In genomic region chr12:57554453-57554852, GRCh38 we compare ENCODE assay signal across 28 cellular contexts. TPM values are rescaled to one million over a fixed set of nuclear protein-coding genes. Genes with fewer than 3 reads are reported as not detected.
"Had no signal": no experiment of that assay in that cellular context is flagged by ENCODE, and none has a peak within 500 bp of the region (broad histone marks: within the 10 kb centered on the region; RNA-seq: fewer than 3 reads in every experiment).

No MANE protein-coding gene starts in this region.

- ATAC-seq: left colon; left lung; lower lobe of right lung; naive thymus-derived CD8-positive, alpha-beta T cell; pancreas; right cardiac atrium; sciatic nerve; stimulated activated memory B cell treated with anti-CD40 and anti-IgM and Interleukin-4, amounts not matched to agents 10 μg/mL and 1 μg/mL and 100 μg/mL, for 72 hours; stimulated activated naive CD8-positive, alpha-beta T cell treated with anti-CD3 and anti-CD28 coated beads, Interleukin-15, amount 100 ng/mL, for 72 hours had no signal

- H3K27ac Mint-ChIP-seq: immature natural killer cell; naive thymus-derived CD8-positive, alpha-beta T cell; stimulated activated memory B cell treated with anti-CD40 and anti-IgM and Interleukin-4, amounts not matched to agents 10 μg/mL and 1 μg/mL and 100 μg/mL, for 72 hours; stimulated activated naive CD8-positive, alpha-beta T cell treated with anti-CD3 and anti-CD28 coated beads, Interleukin-15, amount 100 ng/mL, for 72 hours; type B pancreatic cell had no signal

- H3K9me3 Mint-ChIP-seq: naive thymus-derived CD8-positive, alpha-beta T cell; nephron progenitor cell; stimulated activated memory B cell treated with anti-CD40 and anti-IgM and Interleukin-4, amounts not matched to agents 10 μg/mL and 1 μg/mL and 100 μg/mL, for 72 hours; stimulated activated naive CD8-positive, alpha-beta T cell treated with anti-CD3 and anti-CD28 coated beads, Interleukin-15, amount 100 ng/mL, for 72 hours; type B pancreatic cell had no signal

- H3K27ac ChIP-seq: left lung, lower lobe of right lung, pancreas, prostate gland, skin epidermis, spleen, tibial nerve, vagina had no signal

- H3K4me1 ChIP-seq: pancreas, prostate gland had no signal

- H3K4me3 Mint-ChIP-seq: immature natural killer cell; naive thymus-derived CD8-positive, alpha-beta T cell; stimulated activated memory B cell treated with anti-CD40 and anti-IgM and Interleukin-4, amounts not matched to agents 10 μg/mL and 1 μg/mL and 100 μg/mL, for 72 hours; stimulated activated naive CD8-positive, alpha-beta T cell treated with anti-CD3 and anti-CD28 coated beads, Interleukin-15, amount 100 ng/mL, for 72 hours; type B pancreatic cell had no signal

- H3K4me3 ChIP-seq: left lung, lower lobe of right lung, pancreas, prostate gland, skin epidermis, spleen, tibial nerve, vagina had no signal

- H3K36me3 ChIP-seq: left lung, lower lobe of right lung, pancreas, prostate gland, spleen, tibial nerve, vagina had no signal

- DNase-seq: hypothalamus; immature natural killer cell; kidney; left colon; left lung; lower lobe of right lung; mammary epithelial cell; mesenchymal stem cell; naive thymus-derived CD8-positive, alpha-beta T cell; nephron progenitor cell; pancreas; posterior cingulate gyrus; retina; right cardiac atrium; spleen; stimulated activated CD4-positive, alpha-beta T cell treated with anti-CD3 and anti-CD28 coated beads, Interleukin-2, amount 100 ng/mL, for 48 hours; stimulated activated CD4-positive, alpha-beta T cell treated with anti-CD3 and anti-CD28 coated beads, Interleukin-4, amount 100 ng/mL, for 4 hours; stimulated activated CD8-positive, alpha-beta memory T cell treated with anti-CD3 and anti-CD28 coated beads, Interleukin-4, amount 100 ng/mL, for 48 hours; stimulated activated naive CD4-positive, alpha-beta T cell treated with Interleukin-2 at 50 U/mL for 16 hours; stimulated activated naive CD8-positive, alpha-beta T cell treated with anti-CD3 and anti-CD28 coated beads, Interleukin-15, amount 100 ng/mL, for 72 hours; substantia nigra had no signal

- H3K27me3 ChIP-seq: pancreas, vagina had no signal

- H3K9me3 ChIP-seq: left lung, lower lobe of right lung, pancreas, prostate gland, spleen, tibial nerve, vagina had no signal

- H3K36me3 Mint-ChIP-seq: immature natural killer cell; naive thymus-derived CD8-positive, alpha-beta T cell; stimulated activated memory B cell treated with anti-CD40 and anti-IgM and Interleukin-4, amounts not matched to agents 10 μg/mL and 1 μg/mL and 100 μg/mL, for 72 hours; type B pancreatic cell had no signal

RNA-seq across cellular contexts. Expression of gene KIF5A, which starts 4.6 kb away (rescaled TPM):
- polyA plus RNA-seq: immature natural killer cell had no signal
